ENCODE assay signal across 8 cellular contexts in genomic region chr1:31064115-31064514, GRCh38. TPM values are rescaled to one million over a fixed set of nuclear protein-coding genes. Genes with fewer than 3 reads are reported as not detected.
DNase-seq lines count a peak whose midpoint lies in the region; ATAC-seq, FAIRE-seq and TF ChIP-seq lines count a peak whose summit lies in the region.

No MANE protein-coding gene starts in this region.

- no peaks in the 10 kb centered on the region for H3K9me3 ChIP-seq in GM12878 (replicated peaks; ENCODE audit: control insufficient read depth, insufficient read depth, low read length)
- H3K9me3 ChIP-seq in lower lobe of right lung: no peaks in the 10 kb centered on the region
- H3K9me3 ChIP-seq in tibial nerve: no peaks in the 10 kb centered on the region

- no peak overlapping the region for H2AFZ ChIP-seq in GM12878 (ENCODE audit: control insufficient read depth, low read depth, low read length)

- H3K4me2 ChIP-seq in GM12878 (ENCODE audit: control insufficient read depth, insufficient read depth): peak overlapping the region; percentile 56

- H3K4me1 Mint-ChIP-seq in activated naive CD4-positive, alpha-beta T cell treated with anti-CD3 and anti-CD28 coated beads for 36 hours (ENCODE audit: low read depth): peaks cover 37% of the 10 kb centered on the region

- peak overlapping the region; percentile 96 for H3K27ac Mint-ChIP-seq in activated naive CD4-positive, alpha-beta T cell treated with anti-CD3 and anti-CD28 coated beads for 36 hours

- peaks cover 21% of the 10 kb centered on the region for H3K36me3 Mint-ChIP-seq in activated naive CD4-positive, alpha-beta T cell treated with anti-CD3 and anti-CD28 coated beads for 36 hours (ENCODE audit: low read depth)

- H3K4me3 Mint-ChIP-seq in activated naive CD4-positive, alpha-beta T cell treated with anti-CD3 and anti-CD28 coated beads for 36 hours: peak overlapping the region; percentile 99

- in situ Hi-C loops in GM12878 (cut with MboI): no loop called here

- TF ChIP-seq RAD21 in GM12878 (IDR thresholded peaks at IDR 0.05; ENCODE audit: insufficient read depth, low read depth, low read length): no peak

- H3K79me2 ChIP-seq in GM12878 (ENCODE audit: control insufficient read depth, insufficient read depth, low read length): peaks cover 63% of the 10 kb centered on the region

- CTCF ChIA-PET in activated naive CD4-positive, alpha-beta T cell treated with anti-CD3 and anti-CD28 coated beads for 36 hours (lab: Charles Lee): no interaction called here
- CTCF ChIA-PET in GM12878 (lab: Yijun Ruan, JAX): interaction anchor here (0.7 to 1.1 kb wide), 3 partner anchors 13 to 98 kb away, joined by 4 to 5 read pairs (median 4); no protein-coding TSS in a partner anchor

- H3K4me1 ChIP-seq in GM12878 (ENCODE audit: control insufficient read depth, insufficient read depth, low read length): no peaks in the 10 kb centered on the region
- peaks cover 33% of the 10 kb centered on the region for H3K4me1 ChIP-seq in lower lobe of right lung
- H3K4me1 ChIP-seq in tibial nerve: peaks cover 0 to 57% (median 17%) of the 10 kb centered on the region in 4 donors

- ATAC-seq in GM12878 (no peak), lower lobe of right lung (no peak)

- no peaks in the 10 kb centered on the region for H3K27me3 Mint-ChIP-seq in activated naive CD4-positive, alpha-beta T cell treated with anti-CD3 and anti-CD28 coated beads for 36 hours (ENCODE audit: low read depth)

- TF ChIP-seq POLR2A in GM12878 (IDR thresholded peaks at IDR 0.05; ENCODE audit: low read depth, low read length) (no peak), tibial nerve (IDR thresholded peaks at IDR 0.05) (no peak)

- peak; percentile 27 for FAIRE-seq in GM12878 (lab: Jason Lieb, UNC)

- POLR2A ChIA-PET in GM12878 (lab: Charles Lee): interaction anchor here (0.6 to 1.5 kb wide), 7 partner anchors 36 to 346 kb away, joined by 3 to 4 read pairs (median 4); partner anchors contain the start of genes SNRNP40 and ZCCHC17

- no peaks in the 10 kb centered on the region for H3K9me3 Mint-ChIP-seq in activated naive CD4-positive, alpha-beta T cell treated with anti-CD3 and anti-CD28 coated beads for 36 hours

- peak overlapping the region; percentile 100 for H3K9ac ChIP-seq in GM12878 (ENCODE audit: control insufficient read depth, insufficient read depth, low read length)

- H3K36me3 ChIP-seq in GM12878 (ENCODE audit: control insufficient read depth in 2 of 2, insufficient read depth in 2 of 2, low read length in 1 of 2) (peaks cover 2 to 3% of the 10 kb centered on the region in 2 experiments; a peak in 3 of 4 replicates), lower lobe of right lung (peaks cover 4% of the 10 kb centered on the region), tibial nerve (peaks cover 0 to 3% (median 0%) of the 10 kb centered on the region in 3 donors)

- peaks cover 4% of the 10 kb centered on the region; the same call in 1 of the 2 replicates for H4K20me1 ChIP-seq in GM12878 (ENCODE audit: control insufficient read depth, insufficient read depth)

- peak overlapping the region; percentile 96 for H3K27ac ChIP-seq in GM12878 (ENCODE audit: control insufficient read depth, insufficient read depth)
- H3K27ac ChIP-seq in lower lobe of right lung: peak overlapping the region; percentile 96
- peak overlapping the region; percentile 90 to 95 (median 95) for H3K27ac ChIP-seq in tibial nerve

- H3K4me3 ChIP-seq in GM12878 (peak overlapping the region; percentile 99), lower lobe of right lung (peak overlapping the region; percentile 88), tibial nerve (peak overlapping the region; percentile 47 to 68 (median 54))

- DNase-seq in activated naive CD4-positive, alpha-beta T cell treated with anti-CD3 and anti-CD28 coated beads for 36 hours: no peak
- no peak for DNase-seq in activated naive CD4-positive, alpha-beta T cell treated with Interleukin-2 at 50 U/mL for 16 hours
- DNase-seq in GM12878 (ENCODE audit: low read depth, low spot score) (no peak), lower lobe of right lung (no peak), tibial nerve (ENCODE audit: low spot score in 2 of 2) (no peak), kidney tubule cell (ENCODE audit: low spot score) (no peak), NCI-H2227 (lab: John Stamatoyannopoulos, UW; ENCODE audit: unreplicated experiment) (no peak), activated gamma-delta T cell treated with Interleukin-2 at 50 U/mL for 16 hours (no peak)

- RAD21 ChIA-PET in GM12878 (lab: Charles Lee; ENCODE audit: unreplicated experiment): interaction anchor here (1.0 to 2.0 kb wide), 3 partner anchors 36 to 120 kb away, joined by 3 to 7 read pairs (median 3); no protein-coding TSS in a partner anchor

- no peak for TF ChIP-seq EP300 in GM12878 (IDR thresholded peaks at IDR 0.05; ENCODE audit: borderline replicate concordance in 1 of 2, control insufficient read depth in 1 of 2, low read depth in 2 of 2, low read length in 2 of 2)
- TF ChIP-seq EP300 in tibial nerve (IDR thresholded peaks at IDR 0.05): no peak

- no peaks in the 10 kb centered on the region for H3K27me3 ChIP-seq in GM12878 (replicated peaks in 1 of 2; ENCODE audit: control insufficient read depth in 2 of 2, insufficient read depth in 2 of 2, low read length in 1 of 2)
- H3K27me3 ChIP-seq in lower lobe of right lung (ENCODE audit: low read depth): no peaks in the 10 kb centered on the region
- no peaks in the 10 kb centered on the region for H3K27me3 ChIP-seq in tibial nerve

- SMC1A ChIA-PET in GM12878 (lab: Charles Lee; ENCODE audit: uncharacterized antibody, unreplicated experiment): interaction anchor here (0.7 to 3.6 kb wide), 16 partner anchors 13 to 121 kb away, joined by 3 to 11 read pairs (median 4); no protein-coding TSS in a partner anchor

- intact Hi-C loops in activated naive CD4-positive, alpha-beta T cell treated with anti-CD3 and anti-CD28 coated beads for 36 hours (cut with micrococcal nuclease): loop anchor here (1.0 to 10.0 kb wide), 2 partner anchors 36 to 871 kb away; partner anchors contain the start of gene PTP4A2
- intact Hi-C loops in GM12878 (cut with micrococcal nuclease; ENCODE audit: unreplicated experiment): loop anchor here (5.0 kb wide), 1 partner anchor 52 kb away; no protein-coding TSS in a partner anchor
- intact Hi-C loops in lower lobe of right lung (cut with DNase I): no loop called here

- under 1% methylated on average over 6 of the region's 6 CpGs for WGBS in GM12878 (ENCODE audit: insufficient coverage, insufficient replicate concordance, low lambda C conversion rate, missing lambda C conversion rate)
- 0 to 1% methylated on average over 6 of the region's 6 CpGs for WGBS in tibial nerve, 2 donors

- TF ChIP-seq CTCF in GM12878 (IDR thresholded peaks at IDR 0.05 in 2 of 3, conservative IDR thresholded peaks at IDR 0.05 in 1 of 3; ENCODE audit: control insufficient read depth in 2 of 3, extremely low read depth in 1 of 3, insufficient read depth in 1 of 3, low read depth in 3 of 3, low read length in 3 of 3): no peak
- no peak for TF ChIP-seq CTCF in lower lobe of right lung (IDR thresholded peaks at IDR 0.05)
- TF ChIP-seq CTCF in tibial nerve (IDR thresholded peaks at IDR 0.05): no peak

- BruUV-seq in GM12878 (replicated peaks; lab: Mats Ljungman, UMichigan): no TSS peak

TF ChIP-seq in GM12878, 131 proteins besides CTCF, POLR2A, EP300 and RAD21 (continues in another document):
- no peak for TF ChIP-seq BACH1 (IDR thresholded peaks at IDR 0.05; ENCODE audit: borderline replicate concordance)
- TF ChIP-seq ZBTB11 (CRISPR knock-in tag; IDR thresholded peaks at IDR 0.05): no peak
- no peak for TF ChIP-seq SPI1 (IDR thresholded peaks at IDR 0.05; ENCODE audit: borderline replicate concordance, insufficient read depth, low read depth, low read length)

RNA-seq across cellular contexts. Expression of gene PUM1, which starts 1.4 kb away (rescaled TPM):
- 10 to 100 TPM; 84.9 to 89.7 TPM for total RNA-seq in activated naive CD4-positive, alpha-beta T cell treated with anti-CD3 and anti-CD28 coated beads for 36 hours
- total RNA-seq in GM12878 (2013; cell fraction: nucleolus; rRNA removed): 230 and 238 TPM in 2 replicates
- 43.2 and 43.9 TPM in 2 replicates for total RNA-seq in GM12878 (2014; rRNA removed)
- total RNA-seq in GM12878 (2014; rRNA removed; fragmentation: Illumina TruSeq; extraction: Trizol): 41.5 and 42.2 TPM in 2 replicates
- total RNA-seq in GM12878 (2021): 67.6 and 75.3 TPM in 2 replicates
- 18.6 TPM for polyA plus RNA-seq in GM12878 (2011; ENCODE audit: low read depth)
- 41.4 and 52.4 TPM in 2 replicates for polyA plus RNA-seq in GM12878 (2011; rRNA removed)
- polyA plus RNA-seq in GM12878 (2011; cell fraction: cytosol; rRNA removed): 78.5 and 91.3 TPM in 2 replicates
- polyA plus RNA-seq in GM12878 (2011; cell fraction: nucleus; rRNA removed): 75.1 and 85.8 TPM in 2 replicates
- 28.9 and 39.0 TPM in 2 replicates for polyA plus RNA-seq in GM12878 (2012)
- 39.2 and 43.5 TPM in 2 replicates for polyA plus RNA-seq in GM12878 (2014; fragmentation: Illumina TruSeq; extraction: Trizol)
- 10 to 100 TPM; 21.4 to 27.4 TPM for polyA plus RNA-seq in GM12878 (2014; fragmentation: Nextera tagmentation; extraction: Ambion mirVana)
- polyA plus RNA-seq in GM12878 (2014; rRNA removed): 41.0 and 44.1 TPM in 2 replicates
- 10 to 100 TPM; 43.4 to 47.7 TPM for polyA plus RNA-seq in GM12878 (2016; fragmentation: Nextera tagmentation; extraction: Ambion mirVana)
- 200 and 344 TPM in 2 replicates for polyA minus RNA-seq in GM12878 (2011; rRNA and poly(A)+ RNA removed)
- polyA minus RNA-seq in GM12878 (2011; cell fraction: cytosol; rRNA and poly(A)+ RNA removed): 38.2 and 53.0 TPM in 2 replicates
- polyA minus RNA-seq in GM12878 (2011; cell fraction: nucleus; rRNA and poly(A)+ RNA removed): 83.1 and 154 TPM in 2 replicates
- total RNA-seq in lower lobe of right lung: 121 TPM
- total RNA-seq in tibial nerve: 10 to 100 TPM; 64.8 to 93.4 (median 76.0) TPM
